ENCODE assay signal across 19 cellular contexts in genomic region chr1:224262373-224263054, GRCh38.
DNase-seq lines count a peak whose midpoint lies in the region; ATAC-seq and TF ChIP-seq lines count a peak whose summit lies in the region.
"Had no signal": no experiment of that assay in that cellular context is flagged by ENCODE, and none has a peak within 500 bp of the region (broad histone marks: within the 10 kb centered on the region; RNA-seq: fewer than 3 reads in every experiment).

No MANE protein-coding gene starts in this region.

- H3K27me3 Mint-ChIP-seq in naive B cell: no peaks in the 10 kb centered on the region
- H3K27me3 Mint-ChIP-seq: IgD-negative memory B cell had no signal

- H3K9me3 ChIP-seq in left ventricle myocardium inferior (replicated peaks): no peaks in the 10 kb centered on the region
- H3K9me3 ChIP-seq: heart right ventricle, neutrophil had no signal

- no peak overlapping the region for H3K27ac ChIP-seq in brain microvascular endothelial cell
- H3K27ac ChIP-seq in left ventricle myocardium inferior (replicated peaks): no peak overlapping the region
- H3K27ac ChIP-seq: epithelial cell of prostate, neutrophil had no signal

- H3K4me1 Mint-ChIP-seq in naive B cell: peaks cover 12 to 16% (median 14%) of the 10 kb centered on the region in 3 donors

- H3K36me3 Mint-ChIP-seq in naive B cell: peaks cover 3 to 16% of the 10 kb centered on the region in 2 donors

- H3K9me3 Mint-ChIP-seq in naive B cell: no peaks in the 10 kb centered on the region
- H3K9me3 Mint-ChIP-seq: IgD-negative memory B cell had no signal

- H3K27me3 ChIP-seq in brain microvascular endothelial cell (replicated peaks) (no peaks in the 10 kb centered on the region), left ventricle myocardium inferior (ENCODE audit: low read depth) (no peaks in the 10 kb centered on the region)
- H3K27me3 ChIP-seq: heart right ventricle, neutrophil had no signal

- no peaks in the 10 kb centered on the region for H3K4me1 ChIP-seq in left ventricle myocardium inferior
- H3K4me1 ChIP-seq: heart right ventricle had no signal

- in situ Hi-C loops in brain microvascular endothelial cell (cut with HindIII; ENCODE audit: low pct_ligation_motif_present, low sequenced_read_pairs): no loop called here

- H3K27ac Mint-ChIP-seq in naive B cell: peak overlapping the region in 4 of 6 donors; percentile 16 to 88 (median 52)
- H3K27ac Mint-ChIP-seq: IgD-negative memory B cell had no signal

- ATAC-seq in naive B cell (ENCODE audit: low read depth in 2 of 2) (no peak), HG03025 (IDR thresholded peaks at IDR 0.05; ENCODE audit: low FRiP score, unreplicated experiment) (no peak), GM18909 (IDR thresholded peaks at IDR 0.05; ENCODE audit: poor library complexity, unreplicated experiment) (no peak)
- ATAC-seq: heart right ventricle, left lobe of liver had no signal

- TF ChIP-seq CTCF in brain microvascular endothelial cell (IDR thresholded peaks at IDR 0.05; ENCODE audit: low read depth, low read length, missing control alignments): no peak
- no peak for TF ChIP-seq CTCF in left ventricle myocardium inferior (IDR thresholded peaks at IDR 0.05; ENCODE audit: borderline replicate concordance)

- no peak overlapping the region for H3K4me3 Mint-ChIP-seq in naive B cell
- H3K4me3 Mint-ChIP-seq: IgD-negative memory B cell had no signal

- H3K4me3 ChIP-seq in brain microvascular endothelial cell (ENCODE audit: low read depth, low read length): no peak overlapping the region
- H3K4me3 ChIP-seq in left ventricle myocardium inferior: no peak overlapping the region
- H3K4me3 ChIP-seq: heart right ventricle had no signal

- intact Hi-C loops in left ventricle myocardium inferior (cut with micrococcal nuclease): no loop called here

- H3K36me3 ChIP-seq in brain microvascular endothelial cell (replicated peaks): peaks cover 5% of the 10 kb centered on the region
- peaks cover 28% of the 10 kb centered on the region for H3K36me3 ChIP-seq in left ventricle myocardium inferior

- DNase-seq in DMS53 treated with DMSO at 0.1 percent for 48 hours (lab: John Stamatoyannopoulos, UW; ENCODE audit: unreplicated experiment) (peak; percentile 27), OCI-M1 (lab: John Stamatoyannopoulos, UW) (peak; percentile 91), brain microvascular endothelial cell (peak; percentile 7), naive B cell (no peak), left ventricle myocardium inferior (no peak), AML-193 (lab: John Stamatoyannopoulos, UW) (no peak)
- DNase-seq: activated CD4-positive, alpha-beta T cell treated with anti-CD3 and anti-CD28 coated beads, Interleukin-2, amount 50 U/mL, for 48 hours; activated naive CD4-positive, alpha-beta T cell treated with anti-CD3 and anti-CD28 coated beads, Interleukin-2, amount 50 U/mL, for 16 hours; central memory CD4-positive, alpha-beta T cell; heart right ventricle; NCI-H187; NCI-H526; small intestine had no signal

Comparison
In these comparisons a context has a peak if more than half of its experiments do, and no peak if none do; other contexts are left out.
1. DNase-seq: peak in DMS53 treated with DMSO at 0.1 percent for 48 hours (single experiment), OCI-M1 (single experiment) and brain microvascular endothelial cell (single experiment); none in naive B cell (single experiment), left ventricle myocardium inferior (single experiment) and AML-193 (0 of 2).